ENCODE assay signal across 8 cellular contexts in genomic region chr6:38640216-38640909, GRCh38. TPM values are rescaled to one million over a fixed set of nuclear protein-coding genes. Genes with fewer than 3 reads are reported as not detected.
DNase-seq lines count a peak whose midpoint lies in the region; ATAC-seq, FAIRE-seq and TF ChIP-seq lines count a peak whose summit lies in the region.

No MANE protein-coding gene starts in this region.

- H3K27me3 ChIP-seq in IMR-90 (ENCODE audit: control insufficient read depth, insufficient read depth, low read length) (no peaks in the 10 kb centered on the region), left lung (no peaks in the 10 kb centered on the region), thymus (ENCODE audit: control insufficient read depth, insufficient read depth) (no peaks in the 10 kb centered on the region)

- H2AFZ ChIP-seq in IMR-90 (replicated peaks; ENCODE audit: low read length, poor library complexity): peak overlapping the region; percentile 99

- H3K27ac ChIP-seq in IMR-90 (ENCODE audit: insufficient read depth, low read length) (peak overlapping the region; percentile 73), left lung (peak overlapping the region; percentile 90 to 91), thymus (ENCODE audit: low read depth) (peak overlapping the region; percentile 96)

- H3K4me1 ChIP-seq in IMR-90 (ENCODE audit: control insufficient read depth, insufficient read depth, low read length) (peaks cover 7% of the 10 kb centered on the region), left lung (peaks cover 5 to 23% of the 10 kb centered on the region in 2 donors), thymus (ENCODE audit: control insufficient read depth, insufficient read depth, low read length) (peaks cover 9% of the 10 kb centered on the region)

- H2BK20ac ChIP-seq in IMR-90 (ENCODE audit: low read depth, low read length): no peak overlapping the region

- TF ChIP-seq POLR2A in IMR-90 (IDR thresholded peaks at IDR 0.05; ENCODE audit: low read depth, low read length) (peak; percentile 5; the same call in 1 of the 2 replicates), GM12892 (IDR thresholded peaks at IDR 0.05; ENCODE audit: low read depth, low read length) (no peak)

- peak; percentile 64 for FAIRE-seq in GM18507 (lab: Jason Lieb, UNC)
- FAIRE-seq in GM12892 (lab: Jason Lieb, UNC): no peak

- peak overlapping the region; percentile 42 for H3K18ac ChIP-seq in IMR-90 (ENCODE audit: low read depth, low read length)

- TSS peak; percentile 48 for BruUV-seq in IMR-90 (replicated peaks; lab: Mats Ljungman, UMichigan)

- TF ChIP-seq CTCF in IMR-90 (conservative IDR thresholded peaks at IDR 0.05; ENCODE audit: low read depth, low read length): no peak
- TF ChIP-seq CTCF in astrocyte of the cerebellum (IDR thresholded peaks at IDR 0.05; ENCODE audit: low read depth, low read length, missing control alignments): no peak
- no peak for TF ChIP-seq CTCF in left lung (IDR thresholded peaks at IDR 0.05)

- H4K5ac ChIP-seq in IMR-90 (ENCODE audit: low read depth, low read length): peak overlapping the region; percentile 94

- in situ Hi-C loops in IMR-90 (cut with MboI; ENCODE audit: low sequenced_read_pairs) (no loop called here), astrocyte of the cerebellum (cut with HindIII; ENCODE audit: low sequenced_read_pairs) (no loop called here)

- H3K4me3 ChIP-seq in IMR-90 (ENCODE audit: insufficient read depth, low read depth, low read length) (peak overlapping the region; percentile 82), astrocyte of the cerebellum (ENCODE audit: low read depth, low read length) (peak overlapping the region; percentile 63), left lung (peak overlapping the region; percentile 79 to 85), thymus (ENCODE audit: low read length) (peak overlapping the region; percentile 97)

- peak overlapping the region; percentile 75 to 88 for H4K8ac ChIP-seq in IMR-90 (ENCODE audit: low read depth in 2 of 2, low read length in 2 of 2)

- POLR2A ChIA-PET in IMR-90 (lab: Charles Lee; ENCODE audit: unreplicated experiment): no interaction called here

- H2AK5ac ChIP-seq in IMR-90 (ENCODE audit: low read depth, low read length): peak overlapping the region; percentile 3; the same call in 1 of the 2 replicates

- peak overlapping the region; percentile 83 for H3K4me2 ChIP-seq in IMR-90 (ENCODE audit: low read depth, low read length)

- H3K23ac ChIP-seq in IMR-90 (ENCODE audit: low read depth, low read length): peak overlapping the region; percentile 55

- H3K4ac ChIP-seq in IMR-90 (ENCODE audit: low read depth, low read length): peak overlapping the region; percentile 97

- peaks cover 23 to 30% of the 10 kb centered on the region in 2 experiments for H3K79me1 ChIP-seq in IMR-90 (ENCODE audit: low read depth in 1 of 2, low read length in 2 of 2)

- peak overlapping the region; percentile 87 for H3K9ac ChIP-seq in IMR-90 (ENCODE audit: low read depth, low read length)

- H4K91ac ChIP-seq in IMR-90 (ENCODE audit: insufficient read depth, low read depth, low read length): peak overlapping the region; percentile 78

- H3K56ac ChIP-seq in IMR-90 (ENCODE audit: extremely low read depth, insufficient read depth, low read length): peak overlapping the region; percentile 59; the same call in 1 of the 2 replicates

- H4K20me1 ChIP-seq in IMR-90 (ENCODE audit: insufficient read depth, low read length): no peaks in the 10 kb centered on the region

- peak overlapping the region; percentile 82 for H2BK120ac ChIP-seq in IMR-90 (ENCODE audit: low read depth, low read length)

- no peak for TF ChIP-seq RAD21 in IMR-90 (IDR thresholded peaks at IDR 0.05; ENCODE audit: low read length)

- intact Hi-C loops in IMR-90 (cut with micrococcal nuclease) (no loop called here), left lung (cut with DNase I) (no loop called here)

- DNase-seq in GM18507 (ENCODE audit: extremely low spot score, insufficient read length, low read depth): no peak
- DNase-seq in IMR-90: no peak
- DNase-seq in astrocyte of the cerebellum (ENCODE audit: low read depth): no peak
- no peak for DNase-seq in left lung
- no peak for DNase-seq in germinal center (ENCODE audit: low spot score)
- DNase-seq in GM12892 (ENCODE audit: insufficient read length): no peak
- no peak for DNase-seq in ecto neural progenitor cell (ENCODE audit: low spot score)

- peak overlapping the region; percentile 91 for H3K14ac ChIP-seq in IMR-90 (replicated peaks; ENCODE audit: low read depth, low read length)

- peaks cover 6% of the 10 kb centered on the region for H3K9me1 ChIP-seq in IMR-90 (ENCODE audit: insufficient read depth, low read length)

- H3K9me3 ChIP-seq in IMR-90 (ENCODE audit: control insufficient read depth, insufficient read depth, low read length) (no peaks in the 10 kb centered on the region), left lung (no peaks in the 10 kb centered on the region), thymus (ENCODE audit: control insufficient read depth) (no peaks in the 10 kb centered on the region)

- 11% methylated on average over 13 of the region's 32 CpGs; no CpG with 5 or more reads in 1 of the 2 experiments for WGBS in IMR-90 (ENCODE audit: extremely low coverage in 2 of 2, insufficient read length in 1 of 2), 2 experiments
- whole genome bisulfite sequencing in thymus: 22% methylated on average over 32 of the region's 32 CpGs

- no peak overlapping the region; the same call in 2 of the 3 replicates for H2BK15ac ChIP-seq in IMR-90 (ENCODE audit: low read depth, low read length)

- peak overlapping the region; percentile 63 for H2BK5ac ChIP-seq in IMR-90 (ENCODE audit: low read depth, low read length, poor library complexity, severe bottlenecking)

- ATAC-seq in IMR-90 (ENCODE audit: low read depth): no peak
- ATAC-seq in left lung: peak; percentile 59

- CTCF ChIA-PET in IMR-90 (lab: Yijun Ruan, JAX): no interaction called here

- dilution Hi-C loops in IMR-90 (cut with HindIII; ENCODE audit: low sequenced_read_pairs, unreplicated experiment): no loop called here

- peak overlapping the region; percentile 93 for H2AK9ac ChIP-seq in IMR-90 (replicated peaks; ENCODE audit: low read depth, low read length, poor library complexity)

- H3K36me3 ChIP-seq in IMR-90 (ENCODE audit: control insufficient read depth, insufficient read depth, low read length) (no peaks in the 10 kb centered on the region), left lung (no peaks in the 10 kb centered on the region), thymus (ENCODE audit: control insufficient read depth, insufficient read depth) (no peaks in the 10 kb centered on the region)

TF ChIP-seq in IMR-90, 13 proteins besides CTCF, POLR2A, EP300 and RAD21:
- TF ChIP-seq RCOR1 (IDR thresholded peaks at IDR 0.05; ENCODE audit: insufficient replicate concordance, low read length) (peak; percentile 61), BHLHE40 (IDR thresholded peaks at IDR 0.05; ENCODE audit: low read depth, low read length) (no peak)

RNA-seq across cellular contexts. Expression of gene BTBD9, which starts 0.6 kb away (rescaled TPM):
- total RNA-seq in IMR-90 (2012; rRNA removed) (13.9 and 22.0 TPM in 2 replicates), left lung (10 to 100 TPM; 42.3 to 44.0 TPM)
- polyA plus RNA-seq in IMR-90 (2012; rRNA removed) (4.0 and 4.1 TPM in 2 replicates), thymus (2.9 TPM)
- polyA plus RNA-seq in IMR-90 (2012; cell fraction: cytosol; rRNA removed): 2.3 and 2.7 TPM in 2 replicates
- 2.9 and 5.0 TPM in 2 replicates for polyA plus RNA-seq in IMR-90 (2012; cell fraction: nucleus; rRNA removed; ENCODE audit: low replicate concordance)
- polyA plus RNA-seq in GM12892 (2012; ENCODE audit: missing spikeins): 3.6 TPM
